Comparison of ENCODE assay signal across 14 cellular contexts in genomic region chr15:88905576-88905975, GRCh38. TPM values are rescaled to one million over a fixed set of nuclear protein-coding genes. Genes with fewer than 3 reads are reported as not detected.
A peak's percentile ranks its signal among the peaks of the same experiment; 100 is the strongest.
DNase-seq lines count a peak whose midpoint lies in the region; ATAC-seq and TF ChIP-seq lines count a peak whose summit lies in the region.
"Had no signal": no experiment of that assay in that cellular context is flagged by ENCODE, and none has a peak within 500 bp of the region (broad histone marks: within the 10 kb centered on the region; RNA-seq: fewer than 3 reads in every experiment).

No MANE protein-coding gene starts in this region.

- no peaks in the 10 kb centered on the region for H3K27me3 Mint-ChIP-seq in activated T-cell treated with anti-CD3 and anti-CD28 coated beads, Interleukin-2, amount 50 U/mL, for 24 hours
- no peaks in the 10 kb centered on the region for H3K27me3 Mint-ChIP-seq in activated T-cell treated with anti-CD3 and anti-CD28 coated beads, Interleukin-2, amount 50 U/mL, for 4 hours (ENCODE audit: low read depth)
- H3K27me3 Mint-ChIP-seq: activated naive CD8-positive, alpha-beta T cell treated with anti-CD3 and anti-CD28 coated beads, Interleukin-2, amount 10 ng/mL, durations not matched to agents 7 days and 5 days; naive B cell had no signal

- TF ChIP-seq EP300 in suprapubic skin (IDR thresholded peaks at IDR 0.05): no peak

- H3K4me1 Mint-ChIP-seq in activated T-cell treated with anti-CD3 and anti-CD28 coated beads, Interleukin-2, amount 50 U/mL, for 24 hours (ENCODE audit: low read depth): peaks cover 46% of the 10 kb centered on the region
- H3K4me1 Mint-ChIP-seq in activated T-cell treated with anti-CD3 and anti-CD28 coated beads, Interleukin-2, amount 50 U/mL, for 4 hours (ENCODE audit: low read depth): peaks cover 42% of the 10 kb centered on the region

- POLR2A ChIA-PET in Panc1 (lab: Charles Lee): interaction anchor here (0.5 to 1.2 kb wide), 2 partner anchors 76 to 214 kb away, joined by 4 read pairs; no protein-coding TSS in a partner anchor

- H3K27ac ChIP-seq in Panc1 (ENCODE audit: low read length) (peak overlapping the region; percentile 97), suprapubic skin (peak overlapping the region; percentile 42), SJCRH30 (no peak overlapping the region)

- intact Hi-C loops in Panc1 (cut with micrococcal nuclease; ENCODE audit: unreplicated experiment): loop anchor here (2.0 kb wide), 1 partner anchor 99 kb away; no protein-coding TSS in a partner anchor

- H3K9me3 ChIP-seq in Panc1 (ENCODE audit: control insufficient read depth, insufficient read depth, low read depth, low read length): no peaks in the 10 kb centered on the region
- no peaks in the 10 kb centered on the region for H3K9me3 ChIP-seq in suprapubic skin
- H3K9me3 ChIP-seq in SJCRH30 (replicated peaks): no peaks in the 10 kb centered on the region

- BruUV-seq in Panc1 (replicated peaks; lab: Mats Ljungman, UMichigan): no TSS peak

- TF ChIP-seq POLR2A in suprapubic skin (IDR thresholded peaks at IDR 0.05): no peak

- no peaks in the 10 kb centered on the region for H3K9me3 Mint-ChIP-seq in activated T-cell treated with anti-CD3 and anti-CD28 coated beads, Interleukin-2, amount 50 U/mL, for 24 hours
- H3K9me3 Mint-ChIP-seq in activated T-cell treated with anti-CD3 and anti-CD28 coated beads, Interleukin-2, amount 50 U/mL, for 4 hours: no peaks in the 10 kb centered on the region
- H3K9me3 Mint-ChIP-seq: activated naive CD8-positive, alpha-beta T cell treated with anti-CD3 and anti-CD28 coated beads, Interleukin-2, amount 10 ng/mL, durations not matched to agents 7 days and 5 days; activated T-helper 1 cell treated with anti-CD3 and anti-CD28 coated beads, Interleukin-12 subunit alpha, Interleukin-12 subunit beta, Interleukin-2, Interleukin-4 antibody, amounts not matched to agents 30 ng/mL and 10 ng/mL and 1 ng/mL, durations not matched to agents 14 hours and 24 hours and 36 hours; immature natural killer cell; naive B cell; T-helper 1 cell treated with Interleukin-12 subunit alpha and Interleukin-12 subunit beta and Interleukin-4 antibody, amounts not matched to agents 30 μg/mL and 1 μg/mL, for 36 hours had no signal

- H3K27me3 ChIP-seq in Panc1 (ENCODE audit: control insufficient read depth, insufficient read depth, low read length) (no peaks in the 10 kb centered on the region), suprapubic skin (no peaks in the 10 kb centered on the region), SJCRH30 (no peaks in the 10 kb centered on the region)

- WGBS in suprapubic skin: 85% methylated on average over 11 of the region's 11 CpGs

- peak; percentile 28 for DNase-seq in activated T-cell treated with anti-CD3 and anti-CD28 coated beads, Interleukin-2, amount 50 U/mL, for 24 hours
- DNase-seq in activated T-cell treated with anti-CD3 and anti-CD28 coated beads, Interleukin-2, amount 50 U/mL, for 4 hours: no peak
- no peak for DNase-seq in Panc1 (ENCODE audit: low read depth, low spot score)
- peak; percentile 1 for DNase-seq in hepatic stellate cell (ENCODE audit: low spot score)
- DNase-seq in suprapubic skin (ENCODE audit: low spot score in 2 of 2): no peak
- no peak for DNase-seq in medulla oblongata (ENCODE audit: extremely low spot score)
- DNase-seq in SJCRH30: no peak
- DNase-seq: activated naive CD8-positive, alpha-beta T cell treated with anti-CD3 and anti-CD28 coated beads, Interleukin-2, amount 10 ng/mL, durations not matched to agents 7 days and 5 days; immature natural killer cell; naive B cell; NCI-H2107 had no signal

- H3K36me3 ChIP-seq in Panc1 (ENCODE audit: control insufficient read depth, insufficient read depth, low read length) (peaks cover 18% of the 10 kb centered on the region), suprapubic skin (peaks cover 72% of the 10 kb centered on the region), SJCRH30 (peaks cover 15% of the 10 kb centered on the region)

- H3K4me3 ChIP-seq in Panc1 (ENCODE audit: low read depth in 2 of 2, low read length in 2 of 2): no peak overlapping the region
- no peak overlapping the region for H3K4me3 ChIP-seq in suprapubic skin
- H3K4me3 ChIP-seq in SJCRH30: no peak overlapping the region

- H3K4me1 ChIP-seq in Panc1 (ENCODE audit: control insufficient read depth, insufficient read depth, low read length) (peaks cover 96% of the 10 kb centered on the region), suprapubic skin (peaks cover 46% of the 10 kb centered on the region), SJCRH30 (no peaks in the 10 kb centered on the region)

- TF ChIP-seq CTCF in Panc1 (IDR thresholded peaks at IDR 0.05) (no peak), suprapubic skin (IDR thresholded peaks at IDR 0.05) (no peak)

- H3K4me3 Mint-ChIP-seq in activated T-cell treated with anti-CD3 and anti-CD28 coated beads, Interleukin-2, amount 50 U/mL, for 24 hours: no peak overlapping the region
- no peak overlapping the region for H3K4me3 Mint-ChIP-seq in activated T-cell treated with anti-CD3 and anti-CD28 coated beads, Interleukin-2, amount 50 U/mL, for 4 hours
- H3K4me3 Mint-ChIP-seq: activated T-helper 1 cell treated with anti-CD3 and anti-CD28 coated beads, Interleukin-12 subunit alpha, Interleukin-12 subunit beta, Interleukin-2, Interleukin-4 antibody, amounts not matched to agents 30 ng/mL and 10 ng/mL and 1 ng/mL, durations not matched to agents 14 hours and 24 hours and 36 hours; immature natural killer cell; naive B cell; T-helper 1 cell treated with Interleukin-12 subunit alpha and Interleukin-12 subunit beta and Interleukin-4 antibody, amounts not matched to agents 30 μg/mL and 1 μg/mL, for 36 hours had no signal

- H3K36me3 Mint-ChIP-seq in activated T-cell treated with anti-CD3 and anti-CD28 coated beads, Interleukin-2, amount 50 U/mL, for 24 hours (ENCODE audit: low read depth): peaks cover 4% of the 10 kb centered on the region
- peaks cover 11% of the 10 kb centered on the region for H3K36me3 Mint-ChIP-seq in activated T-cell treated with anti-CD3 and anti-CD28 coated beads, Interleukin-2, amount 50 U/mL, for 4 hours (ENCODE audit: insufficient read depth)
- H3K36me3 Mint-ChIP-seq: naive B cell had no signal

- CTCF ChIA-PET in Panc1 (lab: Charles Lee): interaction anchor here (0.6 to 2.3 kb wide), 7 partner anchors 27 to 273 kb away, joined by 3 to 27 read pairs (median 10); no protein-coding TSS in a partner anchor

- in situ Hi-C loops in Panc1 (cut with HindIII; ENCODE audit: low pct_unique_long_range_greater_than_20kb, low sequenced_read_pairs): no loop called here

- ATAC-seq in activated T-cell treated with anti-CD3 and anti-CD28 coated beads, Interleukin-2, amount 50 U/mL, for 4 hours: no peak
- ATAC-seq in Panc1 (no peak), HG03457 (IDR thresholded peaks at IDR 0.05; ENCODE audit: unreplicated experiment) (no peak)

- no peak overlapping the region for H3K27ac Mint-ChIP-seq in activated T-cell treated with anti-CD3 and anti-CD28 coated beads, Interleukin-2, amount 50 U/mL, for 24 hours
- H3K27ac Mint-ChIP-seq: activated T-helper 1 cell treated with anti-CD3 and anti-CD28 coated beads, Interleukin-12 subunit alpha, Interleukin-12 subunit beta, Interleukin-2, Interleukin-4 antibody, amounts not matched to agents 30 ng/mL and 10 ng/mL and 1 ng/mL, durations not matched to agents 14 hours and 24 hours and 36 hours had no signal

RNA-seq across cellular contexts. Expression of gene MFGE8, which starts 7.6 kb away (rescaled TPM):
- 1 to 10 TPM; 4.7 to 5.7 (median 5.1) TPM for total RNA-seq in activated T-cell treated with anti-CD3 and anti-CD28 coated beads, Interleukin-2, amount 50 U/mL, for 4 hours
- total RNA-seq in Panc1 (2021; ENCODE audit: unreplicated experiment): 1,799 TPM
- polyA plus RNA-seq in Panc1 (2012; ENCODE audit: insufficient read length): 2,067 TPM
- total RNA-seq in suprapubic skin: 100 to 1,000 TPM; 154 to 211 (median 171) TPM
- total RNA-seq in SJCRH30 (2014; rRNA removed; shearing (Covaris generic)): 60.9 and 69.1 TPM in 2 replicates

RNA-seq across cellular contexts. Expression of gene HAPLN3, which starts 10.2 kb away (rescaled TPM):
- total RNA-seq in activated T-cell treated with anti-CD3 and anti-CD28 coated beads, Interleukin-2, amount 50 U/mL, for 4 hours: 10 to 100 TPM; 67.4 to 87.5 (median 79.8) TPM
- total RNA-seq in Panc1 (2021; ENCODE audit: unreplicated experiment) (168 TPM), suprapubic skin (10 to 100 TPM in 1 of 4 donors, 1 to 10 TPM in 3; 4.8 to 14.6 (median 8.9) TPM)
- polyA plus RNA-seq in Panc1 (2012; ENCODE audit: insufficient read length): 158 TPM
- 2.5 and 2.8 TPM in 2 replicates for total RNA-seq in SJCRH30 (2014; rRNA removed; shearing (Covaris generic))

Comparison
In these comparisons a context has a peak if more than half of its experiments do, and no peak if none do; other contexts are left out.
1. DNase-seq: peak in activated T-cell treated with anti-CD3 and anti-CD28 coated beads, Interleukin-2, amount 50 U/mL, for 24 hours (single experiment) and hepatic stellate cell (single experiment); none in activated T-cell treated with anti-CD3 and anti-CD28 coated beads, Interleukin-2, amount 50 U/mL, for 4 hours (single experiment), Panc1 (single experiment), suprapubic skin (0 of 2), medulla oblongata (single experiment) and SJCRH30 (0 of 2).
2. RNA of gene HAPLN3, which starts 10.2 kb away (total RNA-seq): 168 TPM in Panc1 (single experiment) and 67.4 to 87.5 TPM in activated T-cell treated with anti-CD3 and anti-CD28 coated beads, Interleukin-2, amount 50 U/mL, for 4 hours; 4.8 to 14.6 TPM in suprapubic skin and 2.5 to 2.8 TPM in SJCRH30; every median in the first group is over 4 times any median in the second.